16 cellular contexts compared by ENCODE assay signal in genomic region chr15:71753346-71753745, GRCh38. TPM values are rescaled to one million over a fixed set of nuclear protein-coding genes. Genes with fewer than 3 reads are reported as not detected.
A peak's percentile ranks its signal among the peaks of the same experiment; 100 is the strongest.
DNase-seq lines count a peak whose midpoint lies in the region; ATAC-seq and TF ChIP-seq lines count a peak whose summit lies in the region.
"Had no signal": no experiment of that assay in that cellular context is flagged by ENCODE, and none has a peak within 500 bp of the region (broad histone marks: within the 10 kb centered on the region; RNA-seq: fewer than 3 reads in every experiment).

No MANE protein-coding gene starts in this region.

- in situ Hi-C loops in HAP-1 (cut with MboI; ENCODE audit: low sequenced_read_pairs): no loop called here

- H3K27ac Mint-ChIP-seq in activated naive CD8-positive, alpha-beta T cell treated with anti-CD3 and anti-CD28 coated beads, Interleukin-2, amount 50 U/mL, for 24 hours: no peak overlapping the region
- H3K27ac Mint-ChIP-seq: CD14-positive monocyte, naive B cell had no signal

- no peak for ATAC-seq in GM19455 (IDR thresholded peaks at IDR 0.05; ENCODE audit: unreplicated experiment)
- no peak for ATAC-seq in activated naive CD8-positive, alpha-beta T cell treated with anti-CD3 and anti-CD28 coated beads, Interleukin-2, amount 50 U/mL, for 24 hours

- DNase-seq in GM03348 (ENCODE audit: low spot score) (peak; percentile 25), T1000 (lab: John Stamatoyannopoulos, UW) (peak; percentile 7), fibroblast of pulmonary artery (ENCODE audit: low read depth) (peak; percentile 21), sigmoid colon (peak; percentile 14), HAP-1 (ENCODE audit: low spot score in 2 of 2) (no peak), NCI-H526 (lab: John Stamatoyannopoulos, UW) (no peak)
- no peak for DNase-seq in activated naive CD8-positive, alpha-beta T cell treated with anti-CD3 and anti-CD28 coated beads, Interleukin-2, amount 50 U/mL, for 24 hours
- DNase-seq: activated CD4-positive, CD25-positive, alpha-beta regulatory T cell treated with anti-CD3 and anti-CD28 coated beads, Interleukin-2, amount 50 U/mL, for 72 hours; gastrocnemius medialis; naive B cell; stimulated activated CD4-positive, alpha-beta T cell treated with anti-CD3 and anti-CD28 coated beads, Interleukin-4, amount 100 ng/mL, for 24 hours had no signal

- intact Hi-C loops in sigmoid colon (cut with DNase I): no loop called here

- no peak for TF ChIP-seq CTCF in fibroblast of pulmonary artery (IDR thresholded peaks at IDR 0.05; ENCODE audit: low read length, missing control alignments)
- no peak for TF ChIP-seq CTCF in sigmoid colon (IDR thresholded peaks at IDR 0.05)

- no peak overlapping the region for H3K27ac ChIP-seq in sigmoid colon
- H3K27ac ChIP-seq: gastrocnemius medialis, HL-60, right atrium auricular region had no signal

- no peaks in the 10 kb centered on the region for H3K27me3 ChIP-seq in sigmoid colon
- no peaks in the 10 kb centered on the region for H3K27me3 ChIP-seq in HAP-1 (ENCODE audit: low read depth)
- H3K27me3 ChIP-seq: gastrocnemius medialis, right atrium auricular region had no signal

- H3K36me3 Mint-ChIP-seq in activated naive CD8-positive, alpha-beta T cell treated with anti-CD3 and anti-CD28 coated beads, Interleukin-2, amount 50 U/mL, for 24 hours (ENCODE audit: low read depth): no peaks in the 10 kb centered on the region
- H3K36me3 Mint-ChIP-seq: CD14-positive monocyte; naive B cell; stimulated activated effector memory CD8-positive, alpha-beta T cell treated with anti-CD3 and anti-CD28 coated beads, Interleukin-12 subunit alpha, Interleukin-12 subunit beta, amount 100 ng/mL, for 72 hours had no signal

- H3K27me3 Mint-ChIP-seq in activated naive CD8-positive, alpha-beta T cell treated with anti-CD3 and anti-CD28 coated beads, Interleukin-2, amount 50 U/mL, for 24 hours: peaks cover 17% of the 10 kb centered on the region

- TF ChIP-seq EP300 in sigmoid colon (IDR thresholded peaks at IDR 0.05): no peak

- H3K4me1 ChIP-seq in sigmoid colon (no peaks in the 10 kb centered on the region), HAP-1 (no peaks in the 10 kb centered on the region)
- H3K4me1 ChIP-seq: right atrium auricular region had no signal

- H3K4me3 ChIP-seq in fibroblast of pulmonary artery (replicated peaks; ENCODE audit: low read depth, low read length) (no peak overlapping the region), sigmoid colon (no peak overlapping the region), HAP-1 (no peak overlapping the region)
- H3K4me3 ChIP-seq: gastrocnemius medialis, right atrium auricular region had no signal

- H3K4me3 Mint-ChIP-seq in activated naive CD8-positive, alpha-beta T cell treated with anti-CD3 and anti-CD28 coated beads, Interleukin-2, amount 50 U/mL, for 24 hours: no peak overlapping the region
- H3K4me3 Mint-ChIP-seq: CD14-positive monocyte; naive B cell; stimulated activated effector memory CD8-positive, alpha-beta T cell treated with anti-CD3 and anti-CD28 coated beads, Interleukin-12 subunit alpha, Interleukin-12 subunit beta, amount 100 ng/mL, for 72 hours had no signal

- WGBS in sigmoid colon, 2 donors: 66 to 81% methylated on average over 1 of the region's 1 CpG

- H3K4me1 Mint-ChIP-seq in activated naive CD8-positive, alpha-beta T cell treated with anti-CD3 and anti-CD28 coated beads, Interleukin-2, amount 50 U/mL, for 24 hours: no peaks in the 10 kb centered on the region
- H3K4me1 Mint-ChIP-seq: naive B cell had no signal

- H3K9me3 Mint-ChIP-seq in activated naive CD8-positive, alpha-beta T cell treated with anti-CD3 and anti-CD28 coated beads, Interleukin-2, amount 50 U/mL, for 24 hours: no peaks in the 10 kb centered on the region
- H3K9me3 Mint-ChIP-seq: stimulated activated effector memory CD8-positive, alpha-beta T cell treated with anti-CD3 and anti-CD28 coated beads, Interleukin-12 subunit alpha, Interleukin-12 subunit beta, amount 100 ng/mL, for 72 hours had no signal

- H3K9me3 ChIP-seq in sigmoid colon (no peaks in the 10 kb centered on the region), HAP-1 (no peaks in the 10 kb centered on the region; the same call in 1 of the 2 replicates)
- H3K9me3 ChIP-seq: gastrocnemius medialis, right atrium auricular region had no signal

- TF ChIP-seq POLR2A in sigmoid colon (IDR thresholded peaks at IDR 0.05): no peak

- H3K36me3 ChIP-seq in sigmoid colon (no peaks in the 10 kb centered on the region), HAP-1 (replicated peaks) (no peaks in the 10 kb centered on the region)
- H3K36me3 ChIP-seq: gastrocnemius medialis had no signal

RNA-seq across cellular contexts. Expression of gene NR2E3, which starts 57.0 kb away (rescaled TPM):
- under 1 TPM in 1 of 4 donors, not detected in 3; 0.14 TPM for total RNA-seq in sigmoid colon
- polyA plus RNA-seq in sigmoid colon: 1 to 10 TPM in 1 of 3 donors, under 1 TPM in 1, not detected in 1; 0.47 to 5.4 TPM
- total RNA-seq: gastrocnemius medialis, right atrium auricular region had no signal
- polyA plus RNA-seq: CD14-positive monocyte had no signal

Comparison
In these comparisons a context has a peak if more than half of its experiments do, and no peak if none do; other contexts are left out.
1. DNase-seq: peak in GM03348 (single experiment), T1000 (single experiment), fibroblast of pulmonary artery (single experiment) and sigmoid colon (single experiment); none in HAP-1 (0 of 2), NCI-H526 (0 of 2) and activated naive CD8-positive, alpha-beta T cell treated with anti-CD3 and anti-CD28 coated beads, Interleukin-2, amount 50 U/mL, for 24 hours (single experiment).